In the genomic region with DNA sequence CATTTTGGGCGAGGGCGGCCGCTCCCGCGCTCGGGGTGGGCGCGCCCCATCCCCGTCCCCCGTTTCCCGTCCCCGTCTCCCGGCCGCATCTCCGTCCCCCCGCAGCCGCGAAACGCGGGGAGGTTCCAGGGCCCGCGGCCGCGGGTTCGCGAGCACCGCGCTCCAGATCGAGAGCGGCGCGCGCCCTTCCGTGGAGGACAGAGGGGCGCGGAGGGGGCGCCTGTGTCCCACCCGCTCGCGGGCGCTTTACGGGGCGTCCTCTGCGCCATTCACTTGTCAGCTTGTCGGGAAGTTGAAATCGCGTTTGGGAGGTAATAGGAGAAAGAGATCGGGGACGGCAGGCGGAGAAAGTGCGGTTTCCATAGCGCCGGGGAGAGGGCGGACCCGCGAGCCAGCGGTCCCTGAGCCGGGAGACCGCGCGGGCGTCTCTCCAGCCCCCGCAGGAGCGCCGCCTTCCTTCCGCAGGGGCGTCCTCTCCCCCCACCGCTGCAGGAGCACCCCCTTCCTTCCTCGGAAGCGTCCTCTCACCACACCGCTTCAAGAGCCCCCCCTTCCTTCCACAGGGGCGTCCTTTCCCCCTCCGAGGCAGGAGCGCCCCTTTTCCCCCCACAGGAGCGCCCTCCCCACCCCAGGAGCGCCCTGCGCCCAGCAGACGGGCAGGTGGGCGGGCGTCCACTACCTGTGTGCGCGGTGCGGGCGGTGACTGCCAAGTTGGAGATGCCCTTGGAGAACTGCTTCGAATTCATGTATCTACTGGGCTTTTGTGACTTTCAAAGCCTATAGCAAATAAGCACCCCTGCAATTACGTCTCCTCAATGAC, we compare ENCODE assay signal across 8 cellular contexts. TPM values are rescaled to one million over a fixed set of nuclear protein-coding genes. Genes with fewer than 3 reads are reported as not detected.
DNase-seq lines count a peak whose midpoint lies in the region; ATAC-seq, FAIRE-seq and TF ChIP-seq lines count a peak whose summit lies in the region.

No MANE protein-coding gene starts in this region.

- peaks cover 17% of the 10 kb centered on the region for H3K4me1 Mint-ChIP-seq in activated CD4-positive, alpha-beta T cell treated with anti-CD3 and anti-CD28 coated beads for 36 hours

- peak overlapping the region; percentile 74 for H3K4me3 Mint-ChIP-seq in activated CD4-positive, alpha-beta T cell treated with anti-CD3 and anti-CD28 coated beads for 36 hours

- H3K36me3 Mint-ChIP-seq in activated CD4-positive, alpha-beta T cell treated with anti-CD3 and anti-CD28 coated beads for 36 hours (ENCODE audit: low read depth), result peaks cover 2% of the 10 kb centered on the region

- FAIRE-seq in pancreas (lab: Jason Lieb, UNC), result no peak

- DNase-seq in activated CD4-positive, alpha-beta T cell treated with anti-CD3 and anti-CD28 coated beads for 36 hours, result peak; percentile 50
- DNase-seq in activated CD4-positive, alpha-beta T cell treated with anti-CD3 and anti-CD28 coated beads for 1 hour, result no peak
- peak; percentile 27 for DNase-seq in NCI-H82 treated with DMSO at 0.1 percent for 48 hours (lab: John Stamatoyannopoulos, UW; ENCODE audit: unreplicated experiment)
- peak; percentile 39 for DNase-seq in activated naive CD4-positive, alpha-beta T cell treated with anti-CD3 and anti-CD28 coated beads, Interleukin-2, amount 50 U/mL, for 16 hours
- peak in 34 of 42 donors; percentile 35 to 74 (median 57) for DNase-seq in head of caudate nucleus
- peak in 5 of 6 donors; percentile 34 to 80 (median 61) for DNase-seq in pancreas

- H3K9me3 ChIP-seq in pancreas, result no peaks in the 10 kb centered on the region

- H3K27me3 ChIP-seq in pancreas, result no peaks in the 10 kb centered on the region

- H3K27ac Mint-ChIP-seq in activated CD4-positive, alpha-beta T cell treated with anti-CD3 and anti-CD28 coated beads for 36 hours, result peak overlapping the region; percentile 69

- peak overlapping the region; percentile 55 to 84 (median 76) for H3K4me3 ChIP-seq in pancreas

- peaks cover 4 to 15% (median 7%) of the 10 kb centered on the region in 3 donors for H3K4me1 ChIP-seq in pancreas

- H3K36me3 ChIP-seq in pancreas, result peaks cover 0 to 15% (median 0%) of the 10 kb centered on the region in 3 donors

- ATAC-seq in activated CD4-positive, alpha-beta T cell treated with anti-CD3 and anti-CD28 coated beads for 36 hours, result no peak
- ATAC-seq in HG03159 (IDR thresholded peaks at IDR 0.05; ENCODE audit: unreplicated experiment), result peak; percentile 8
- ATAC-seq in pancreas, result peak; percentile 17 to 36 (median 30)
- ATAC-seq in HG02884 (IDR thresholded peaks at IDR 0.05; ENCODE audit: unreplicated experiment), result no peak

- WGBS in pancreas, 2 donors, result 0 to 1% methylated on average over 79 to 86 of the region's 86 CpGs

- CTCF ChIA-PET in activated CD4-positive, alpha-beta T cell treated with anti-CD3 and anti-CD28 coated beads for 36 hours (lab: Charles Lee), result interaction anchor here (0.6 to 0.7 kb wide), 3 partner anchors 10 to 1570 kb away, joined by 3 read pairs; no protein-coding TSS in a partner anchor

- TF ChIP-seq CTCF in pancreas (IDR thresholded peaks at IDR 0.05), result no peak

- POLR2A ChIA-PET in activated CD4-positive, alpha-beta T cell treated with anti-CD3 and anti-CD28 coated beads for 36 hours (lab: Charles Lee), result no interaction called here

- H3K27me3 Mint-ChIP-seq in activated CD4-positive, alpha-beta T cell treated with anti-CD3 and anti-CD28 coated beads for 36 hours, result no peaks in the 10 kb centered on the region

- intact Hi-C loops in activated CD4-positive, alpha-beta T cell treated with anti-CD3 and anti-CD28 coated beads for 36 hours (cut with DNase I, micrococcal nuclease), result loop anchor here (2.0 to 10.0 kb wide), 10 partner anchors 347 to 1569 kb away; a partner anchor contains a TSS
- intact Hi-C loops in head of caudate nucleus (cut with DNase I) (loop anchor here (5.0 to 10.0 kb wide), 2 partner anchors 643 to 825 kb away; no protein-coding TSS in a partner anchor), pancreas (cut with DNase I) (loop anchor here in 2 of 3 donors (10.0 kb wide), 3 partner anchors 633 to 833 kb away; no protein-coding TSS in a partner anchor)

- H3K27ac ChIP-seq in pancreas, result peak overlapping the region; percentile 73 to 90 (median 86)

- no peaks in the 10 kb centered on the region for H3K9me3 Mint-ChIP-seq in activated CD4-positive, alpha-beta T cell treated with anti-CD3 and anti-CD28 coated beads for 36 hours (ENCODE audit: low read depth)

RNA-seq across cellular contexts. Expression of a gene that starts 1.0 kb away (rescaled TPM):
- total RNA-seq in activated CD4-positive, alpha-beta T cell treated with anti-CD3 and anti-CD28 coated beads for 36 hours, result 1 to 10 TPM; 1.4 to 1.5 TPM
- 1 to 10 TPM; 4.3 to 9.8 (median 5.4) TPM for total RNA-seq in pancreas
- 1 to 10 TPM; 2.8 to 3.6 TPM for polyA plus RNA-seq in pancreas

Comparison
In these comparisons a context has a peak if more than half of its experiments do, and no peak if none do; other contexts are left out.
1. ATAC-seq: peak in HG03159 (single experiment) and pancreas (4 of 4); none in activated CD4-positive, alpha-beta T cell treated with anti-CD3 and anti-CD28 coated beads for 36 hours (single experiment) and HG02884 (single experiment).